Comparison of ENCODE assay signal across 8 cellular contexts in genomic region chr20:2663364-2663886, GRCh38. TPM values are rescaled to one million over a fixed set of nuclear protein-coding genes. Genes with fewer than 3 reads are reported as not detected.
DNase-seq lines count a peak whose midpoint lies in the region; ATAC-seq and TF ChIP-seq lines count a peak whose summit lies in the region.

No MANE protein-coding gene starts in this region.

- peak overlapping the region; percentile 84 for H3K4me3 ChIP-seq in A673 (ENCODE audit: low read depth, low read length, poor library complexity, severe bottlenecking)
- H3K4me3 ChIP-seq in HUES48 (ENCODE audit: low read depth, low read length) = peak overlapping the region; percentile 86
- H3K4me3 ChIP-seq in mucosa of rectum (ENCODE audit: low read length in 2 of 2) = peak overlapping the region; percentile 88 to 89

- H3K36me3 ChIP-seq in A673 (ENCODE audit: insufficient read depth, low read length, poor library complexity, severe bottlenecking) = peaks cover 28% of the 10 kb centered on the region
- H3K36me3 ChIP-seq in HUES48 (ENCODE audit: control insufficient read depth, insufficient read depth, low read length) = peaks cover 41% of the 10 kb centered on the region
- H3K36me3 ChIP-seq in mucosa of rectum (ENCODE audit: control insufficient read depth in 2 of 2, insufficient read depth in 2 of 2, low read length in 2 of 2) = peaks cover 34 to 36% of the 10 kb centered on the region in 2 donors

- CTCF ChIA-PET in A673 (lab: Charles Lee) = no interaction called here

- H3K9ac ChIP-seq in HUES48 (ENCODE audit: low read depth, low read length) (peak overlapping the region; percentile 76), mucosa of rectum (ENCODE audit: low read depth in 1 of 2, low read length in 2 of 2) (peak overlapping the region; percentile 80 to 82)

- peaks cover 21% of the 10 kb centered on the region for H3K4me1 Mint-ChIP-seq in central memory CD8-positive, alpha-beta T cell

- no peak for DNase-seq in A673 (ENCODE audit: low spot score)
- no peak for DNase-seq in central memory CD8-positive, alpha-beta T cell (ENCODE audit: low spot score in 2 of 2)
- DNase-seq in KG1 (lab: John Stamatoyannopoulos, UW) = no peak
- no peak for DNase-seq in activated effector memory CD4-positive, alpha-beta T cell treated with anti-CD3 and anti-CD28 coated beads, Interleukin-2, amount 50 U/mL, for 16 hours
- DNase-seq in ureter (ENCODE audit: low spot score) = no peak

- H3K27me3 ChIP-seq in A673 (replicated peaks; ENCODE audit: insufficient read depth, low read depth, low read length, poor library complexity) (no peaks in the 10 kb centered on the region), HUES48 (ENCODE audit: control insufficient read depth, insufficient read depth, low read length) (0 out of 2 replicates have a peak, but pooled peaks cover 2% of the 10 kb centered on the region), mucosa of rectum (ENCODE audit: control insufficient read depth in 2 of 2, insufficient read depth in 2 of 2, low read length in 2 of 2) (no peaks in the 10 kb centered on the region)

- H3K36me3 Mint-ChIP-seq in central memory CD8-positive, alpha-beta T cell (ENCODE audit: insufficient read depth) = peaks cover 32% of the 10 kb centered on the region

- POLR2A ChIA-PET in A673 (lab: Charles Lee; ENCODE audit: low non-redundant PET) = interaction anchor here (1.3 kb wide), 1 partner anchor 11 kb away, joined by 4 read pairs; the partner anchor contains the start of gene NOP56

- TSS peak; percentile 54 for BruUV-seq in A673 (replicated peaks; lab: Mats Ljungman, UMichigan)

- peak overlapping the region; percentile 93 for H3K4me3 Mint-ChIP-seq in central memory CD8-positive, alpha-beta T cell

- intact Hi-C loops in A673 (cut with micrococcal nuclease; ENCODE audit: unreplicated experiment) = no loop called here

- no peaks in the 10 kb centered on the region for H3K27me3 Mint-ChIP-seq in central memory CD8-positive, alpha-beta T cell

- H3K9me3 Mint-ChIP-seq in central memory CD8-positive, alpha-beta T cell = no peaks in the 10 kb centered on the region

- no peaks in the 10 kb centered on the region for H3K9me3 ChIP-seq in A673 (ENCODE audit: low read depth, low read length, poor library complexity, severe bottlenecking)
- H3K9me3 ChIP-seq in HUES48 (ENCODE audit: control insufficient read depth, insufficient read depth, low read length) = no peaks in the 10 kb centered on the region
- no peaks in the 10 kb centered on the region for H3K9me3 ChIP-seq in mucosa of rectum (ENCODE audit: control insufficient read depth in 2 of 2, low read length in 2 of 2)

- H3K27ac ChIP-seq in A673 (ENCODE audit: low read depth, low read length, poor library complexity, severe bottlenecking) = peak overlapping the region; percentile 76
- peak overlapping the region; percentile 99 for H3K27ac ChIP-seq in HUES48 (ENCODE audit: low read depth, low read length)
- peak overlapping the region; percentile 89 to 91 for H3K27ac ChIP-seq in mucosa of rectum (ENCODE audit: low read depth in 2 of 2, low read length in 2 of 2)

- no peak for TF ChIP-seq CTCF in A673 (conservative IDR thresholded peaks at IDR 0.05; ENCODE audit: low read depth, low read length)

- ATAC-seq in central memory CD8-positive, alpha-beta T cell (replicated peaks; ENCODE audit: extremely low read depth, poor library complexity, severe bottlenecking) = no peak
- no peak for ATAC-seq in GM19023 (IDR thresholded peaks at IDR 0.05; ENCODE audit: unreplicated experiment)

- H3K27ac Mint-ChIP-seq in central memory CD8-positive, alpha-beta T cell (ENCODE audit: low read depth) = peak overlapping the region; percentile 92

- H3K4me1 ChIP-seq in A673 (ENCODE audit: insufficient read depth, low read length, poor library complexity, severe bottlenecking) = peaks cover 3% of the 10 kb centered on the region
- H3K4me1 ChIP-seq in HUES48 (ENCODE audit: control insufficient read depth, insufficient read depth, low read length) = no peaks in the 10 kb centered on the region
- peaks cover 11 to 13% of the 10 kb centered on the region in 2 donors for H3K4me1 ChIP-seq in mucosa of rectum (ENCODE audit: control insufficient read depth in 2 of 2, insufficient read depth in 2 of 2, low read length in 2 of 2)

RNA-seq across cellular contexts. Expression of gene IDH3B, which starts 0.6 kb away (rescaled TPM):
- total RNA-seq in A673 (2021) = 135 and 146 TPM in 2 replicates
- 79.8 TPM for total RNA-seq in ureter

RNA-seq across cellular contexts. Expression of gene NOP56, which starts 11.0 kb away (rescaled TPM):
- total RNA-seq in A673 (2021) = 607 and 704 TPM in 2 replicates
- total RNA-seq in ureter = 179 TPM

RNA-seq across cellular contexts. Expression of gene EBF4, which starts 29.2 kb away (rescaled TPM):
- 0.52 and 1.2 TPM in 2 replicates for total RNA-seq in A673 (2021)
- total RNA-seq in ureter = 30.3 TPM

Comparison
In these comparisons a context has a peak if more than half of its experiments do, and no peak if none do; other contexts are left out.
1. RNA of gene EBF4, which starts 29.2 kb away (total RNA-seq): 30.3 TPM in ureter (single experiment); 0.52 to 1.2 TPM in A673; every median in the first group is over 10 times any median in the second.
2. Peak in every context shown above with its lines, with median percentiles within 50 percentile points of each other: H3K27ac ChIP-seq and H3K4me3 ChIP-seq.